8 cellular contexts compared by ENCODE assay signal in the genomic region with DNA sequence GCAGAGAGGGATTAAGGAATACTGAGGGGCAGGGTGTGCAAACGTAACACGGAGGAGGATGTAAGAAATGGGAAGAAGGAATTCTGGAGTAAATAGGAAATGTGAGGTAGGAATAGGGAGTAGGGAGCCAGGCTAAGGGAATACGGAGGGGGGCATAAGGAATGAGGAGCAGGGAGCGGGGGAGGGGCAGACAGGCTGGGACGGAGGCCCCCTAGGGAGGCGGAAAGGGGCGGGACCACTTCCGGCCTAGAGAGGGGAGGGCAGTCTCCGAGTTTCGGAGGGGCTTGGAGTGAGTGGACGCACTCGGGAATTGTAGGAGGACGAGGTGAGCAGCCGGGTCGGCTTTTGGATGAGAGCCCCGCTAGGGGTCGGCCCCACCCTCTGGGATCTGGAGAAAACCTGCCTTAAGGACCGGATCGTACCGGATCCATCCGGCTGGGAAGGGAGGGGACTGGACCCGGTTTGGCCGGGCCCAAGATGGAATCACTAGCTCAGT. TPM values are rescaled to one million over a fixed set of nuclear protein-coding genes. Genes with fewer than 3 reads are reported as not detected.
DNase-seq lines count a peak whose midpoint lies in the region; ATAC-seq and TF ChIP-seq lines count a peak whose summit lies in the region.

No MANE protein-coding gene starts in this region.

- peaks cover 0 to 26% (median 6%) of the 10 kb centered on the region in 4 donors for H3K4me1 ChIP-seq in tibial nerve

- peaks cover 33% of the 10 kb centered on the region for H3K36me3 Mint-ChIP-seq in nephron progenitor cell (ENCODE audit: low read depth)

- H3K4me1 Mint-ChIP-seq in nephron progenitor cell = peaks cover 20% of the 10 kb centered on the region

- no peaks in the 10 kb centered on the region for H3K9me3 ChIP-seq in tibial nerve

- WGBS in tibial nerve, 2 donors = 3 to 38% methylated on average over 16 to 23 of the region's 23 CpGs

- H3K27ac ChIP-seq in tibial nerve = peak overlapping the region; percentile 88 to 97 (median 92)

- H3K9me3 Mint-ChIP-seq in nephron progenitor cell = peaks cover 65% of the 10 kb centered on the region

- H3K4me3 Mint-ChIP-seq in nephron progenitor cell = peak overlapping the region; percentile 99

- H3K27me3 ChIP-seq in tibial nerve = no peaks in the 10 kb centered on the region

- H3K36me3 ChIP-seq in tibial nerve = peaks cover 0 to 28% (median 0%) of the 10 kb centered on the region in 3 donors

- peak; percentile 29 for ATAC-seq in HG02943 (IDR thresholded peaks at IDR 0.05; ENCODE audit: low read depth, unreplicated experiment)

- TF ChIP-seq CTCF in fibroblast of pulmonary artery (IDR thresholded peaks at IDR 0.05; ENCODE audit: low read length, missing control alignments) (no peak), nephron progenitor cell (IDR thresholded peaks at IDR 0.05) (no peak), tibial nerve (IDR thresholded peaks at IDR 0.05) (no peak)

- TF ChIP-seq POLR2A in tibial nerve (IDR thresholded peaks at IDR 0.05) = no peak

- H3K27ac Mint-ChIP-seq in nephron progenitor cell = peak overlapping the region; percentile 100

- peak; percentile 11 for DNase-seq in activated T-cell treated with anti-CD3 and anti-CD28 coated beads for 1 hour (ENCODE audit: low read depth)
- no peak for DNase-seq in activated T-cell treated with anti-CD3 and anti-CD28 coated beads, Interleukin-2, amount 50 U/mL, for 1 hour
- DNase-seq in NCI-H510A (lab: John Stamatoyannopoulos, UW) = peak; percentile 53
- DNase-seq in activated T-helper 1 cell treated with anti-CD3 and anti-CD28 coated beads, Interleukin-2, amount 50 U/mL, for 16 hours (ENCODE audit: low read depth in 1 of 2, low spot score in 1 of 2) = peak; percentile 6 to 15
- no peak for DNase-seq in fibroblast of pulmonary artery (ENCODE audit: low read depth)
- DNase-seq in nephron progenitor cell = peak; percentile 77
- DNase-seq in tibial nerve (ENCODE audit: low spot score in 2 of 2) = peak; percentile 59 to 73

- peaks cover 3% of the 10 kb centered on the region for H3K27me3 Mint-ChIP-seq in nephron progenitor cell (ENCODE audit: low read depth, poor library complexity)

- peak overlapping the region; percentile 81 for H3K4me3 ChIP-seq in fibroblast of pulmonary artery (replicated peaks; ENCODE audit: low read depth, low read length)
- peak overlapping the region; percentile 49 to 74 (median 56) for H3K4me3 ChIP-seq in tibial nerve

- TF ChIP-seq EP300 in tibial nerve (IDR thresholded peaks at IDR 0.05) = peak in 1 of 2 donors; percentile 50

RNA-seq across cellular contexts. Expression of gene MAGED2, which starts 0.6 kb away (rescaled TPM):
- total RNA-seq in tibial nerve = 100 to 1,000 TPM; 114 to 230 (median 173) TPM

RNA-seq across cellular contexts. Expression of gene ITIH6, which starts 10.1 kb away (rescaled TPM):
- not detected for total RNA-seq in tibial nerve

Comparison
In these comparisons a context has a peak if more than half of its experiments do, and no peak if none do; other contexts are left out.
1. DNase-seq: peak in activated T-cell treated with anti-CD3 and anti-CD28 coated beads for 1 hour (single experiment), NCI-H510A (single experiment), activated T-helper 1 cell treated with anti-CD3 and anti-CD28 coated beads, Interleukin-2, amount 50 U/mL, for 16 hours (2 of 2), nephron progenitor cell (single experiment) and tibial nerve (2 of 2); none in activated T-cell treated with anti-CD3 and anti-CD28 coated beads, Interleukin-2, amount 50 U/mL, for 1 hour (single experiment) and fibroblast of pulmonary artery (single experiment).